In genomic region chr10:28503114-28503513, GRCh38 we compare ENCODE assay signal across 10 cellular contexts. TPM values are rescaled to one million over a fixed set of nuclear protein-coding genes. Genes with fewer than 3 reads are reported as not detected.
A peak's percentile ranks its signal among the peaks of the same experiment; 100 is the strongest.
DNase-seq lines count a peak whose midpoint lies in the region; ATAC-seq and TF ChIP-seq lines count a peak whose summit lies in the region.
"Had no signal": no experiment of that assay in that cellular context is flagged by ENCODE, and none has a peak within 500 bp of the region (broad histone marks: within the 10 kb centered on the region; RNA-seq: fewer than 3 reads in every experiment).

No MANE protein-coding gene starts in this region.

- ATAC-seq in heart left ventricle, result peak in 2 of 4 donors; percentile 73 to 76
- no peak for ATAC-seq in GM18870 (IDR thresholded peaks at IDR 0.05; ENCODE audit: unreplicated experiment)
- ATAC-seq in activated naive CD4-positive, alpha-beta T cell treated with anti-CD3 and anti-CD28 coated beads, Interleukin-2, amount 50 U/mL, for 72 hours, result no peak

- H3K36me3 Mint-ChIP-seq in activated naive CD4-positive, alpha-beta T cell treated with anti-CD3 and anti-CD28 coated beads, Interleukin-2, amount 50 U/mL, for 72 hours, result no peaks in the 10 kb centered on the region
- H3K36me3 Mint-ChIP-seq: activated naive CD8-positive, alpha-beta T cell had no signal

- H3K27ac ChIP-seq in OCI-LY3 (ENCODE audit: low read length) (no peak overlapping the region), heart left ventricle (no peak overlapping the region), esophagus muscularis mucosa (replicated peaks in 1 of 4) (no peak overlapping the region)

- 32 to 42% (median 42%) methylated on average over 3 of the region's 3 CpGs for WGBS in heart left ventricle, 4 donors
- 66% methylated on average over 3 of the region's 3 CpGs for WGBS in esophagus muscularis mucosa

- H3K4me1 ChIP-seq in OCI-LY3 (ENCODE audit: low read length), result no peaks in the 10 kb centered on the region
- H3K4me1 ChIP-seq in heart left ventricle, result peaks cover 0 to 12% (median 0%) of the 10 kb centered on the region in 12 donors
- no peaks in the 10 kb centered on the region for H3K4me1 ChIP-seq in esophagus muscularis mucosa

- H3K79me2 ChIP-seq in OCI-LY3 (ENCODE audit: low read length), result no peaks in the 10 kb centered on the region

- H3K4me2 ChIP-seq in OCI-LY3 (ENCODE audit: low read length), result peak overlapping the region; percentile 61; the same call in 1 of the 2 replicates

- H3K4me3 ChIP-seq in MG63 (no peak overlapping the region), OCI-LY3 (ENCODE audit: low read length) (0 out of 2 replicates have a peak overlapping the region, but pooled peaks have one; percentile 70), heart left ventricle (peak overlapping the region in 1 of 12 donors; percentile 0), esophagus muscularis mucosa (peak overlapping the region in 1 of 4 donors; percentile 20)

- no peak overlapping the region for H3K9ac ChIP-seq in OCI-LY3 (ENCODE audit: low read length)

- H4K20me1 ChIP-seq in OCI-LY3 (ENCODE audit: insufficient read depth, low read length), result no peaks in the 10 kb centered on the region

- H3K36me3 ChIP-seq in MG63, result no peaks in the 10 kb centered on the region
- no peaks in the 10 kb centered on the region for H3K36me3 ChIP-seq in OCI-LY3 (replicated peaks; ENCODE audit: low read depth, low read length)
- H3K36me3 ChIP-seq in heart left ventricle, result no peaks in the 10 kb centered on the region
- H3K36me3 ChIP-seq in esophagus muscularis mucosa, result no peaks in the 10 kb centered on the region
- H3K36me3 ChIP-seq: neutrophil had no signal

- H2AFZ ChIP-seq in OCI-LY3 (ENCODE audit: low read depth, low read length), result no peak overlapping the region

- DNase-seq in COR-L47 (lab: John Stamatoyannopoulos, UW) (peak; percentile 44), MG63 (peak; percentile 75), heart left ventricle (peak in 3 of 5 donors; percentile 22 to 33 (median 30)), esophagus muscularis mucosa (ENCODE audit: extremely low spot score) (no peak)
- DNase-seq in stimulated activated CD4-positive, alpha-beta T cell treated with anti-CD3 and anti-CD28 coated beads, Interleukin-2, amount 100 ng/mL, for 24 hours, result no peak
- no peak for DNase-seq in activated naive CD4-positive, alpha-beta T cell treated with anti-CD3 and anti-CD28 coated beads, Interleukin-2, amount 50 U/mL, for 72 hours (ENCODE audit: low spot score in 2 of 2)

- no peaks in the 10 kb centered on the region for H3K27me3 ChIP-seq in MG63
- no peaks in the 10 kb centered on the region for H3K27me3 ChIP-seq in OCI-LY3 (ENCODE audit: low read depth, low read length)
- no peaks in the 10 kb centered on the region for H3K27me3 ChIP-seq in heart left ventricle
- no peaks in the 10 kb centered on the region for H3K27me3 ChIP-seq in esophagus muscularis mucosa
- H3K27me3 ChIP-seq: neutrophil had no signal

- intact Hi-C loops in heart left ventricle (cut with DNase I) (no loop called here), esophagus muscularis mucosa (cut with DNase I) (no loop called here)

- TF ChIP-seq POLR2A in heart left ventricle (IDR thresholded peaks at IDR 0.05) (no peak), esophagus muscularis mucosa (IDR thresholded peaks at IDR 0.05; ENCODE audit: low read depth) (no peak)

- TF ChIP-seq CTCF in OCI-LY3 (IDR thresholded peaks at IDR 0.05; ENCODE audit: low read depth, low read length) (no peak), heart left ventricle (IDR thresholded peaks at IDR 0.05) (peak in 1 of 12 donors; percentile 9), esophagus muscularis mucosa (IDR thresholded peaks at IDR 0.05) (peak in 1 of 3 experiments; percentile 9)

- H3K27ac Mint-ChIP-seq in activated naive CD4-positive, alpha-beta T cell treated with anti-CD3 and anti-CD28 coated beads, Interleukin-2, amount 50 U/mL, for 72 hours, result no peak overlapping the region
- H3K27ac Mint-ChIP-seq: activated naive CD8-positive, alpha-beta T cell had no signal

- TF ChIP-seq EP300 in esophagus muscularis mucosa (IDR thresholded peaks at IDR 0.05), result no peak

- no peaks in the 10 kb centered on the region for H3K9me3 Mint-ChIP-seq in activated naive CD4-positive, alpha-beta T cell treated with anti-CD3 and anti-CD28 coated beads, Interleukin-2, amount 50 U/mL, for 72 hours

- H3K9me3 ChIP-seq in MG63 (no peaks in the 10 kb centered on the region), OCI-LY3 (ENCODE audit: insufficient read depth, low read length) (no peaks in the 10 kb centered on the region), heart left ventricle (no peaks in the 10 kb centered on the region), esophagus muscularis mucosa (no peaks in the 10 kb centered on the region)
- H3K9me3 ChIP-seq: neutrophil had no signal

RNA-seq across cellular contexts. Expression of gene WAC, which starts 29.8 kb away (rescaled TPM):
- total RNA-seq in MG63 (2014; rRNA removed; shearing (Covaris generic); ENCODE audit: low replicate concordance), result 32.6 and 37.0 TPM in 2 replicates
- total RNA-seq in heart left ventricle (100 to 1,000 TPM in 7 of 9 donors, 10 to 100 TPM in 2; 83.6 to 124 (median 104) TPM), esophagus muscularis mucosa (100 to 1,000 TPM; 115 to 157 (median 135) TPM)
- polyA plus RNA-seq in heart left ventricle, result 10 to 100 TPM; 16.8 to 66.4 TPM
- total RNA-seq in activated naive CD4-positive, alpha-beta T cell treated with anti-CD3 and anti-CD28 coated beads, Interleukin-2, amount 50 U/mL, for 72 hours, result 100 to 1,000 TPM; 119 to 120 TPM

Comparison
In these comparisons a context has a peak if more than half of its experiments do, and no peak if none do; other contexts are left out.
1. DNase-seq: peak in COR-L47 (single experiment), MG63 (single experiment) and heart left ventricle (3 of 5); none in esophagus muscularis mucosa (single experiment), stimulated activated CD4-positive, alpha-beta T cell treated with anti-CD3 and anti-CD28 coated beads, Interleukin-2, amount 100 ng/mL, for 24 hours (0 of 2) and activated naive CD4-positive, alpha-beta T cell treated with anti-CD3 and anti-CD28 coated beads, Interleukin-2, amount 50 U/mL, for 72 hours (0 of 2).